Comparison of ENCODE assay signal across 8 cellular contexts in genomic region chr4:1910643-1911042, GRCh38. TPM values are rescaled to one million over a fixed set of nuclear protein-coding genes. Genes with fewer than 3 reads are reported as not detected.
A peak's percentile ranks its signal among the peaks of the same experiment; 100 is the strongest.
DNase-seq lines count a peak whose midpoint lies in the region; ATAC-seq, FAIRE-seq and TF ChIP-seq lines count a peak whose summit lies in the region.

No MANE protein-coding gene starts in this region.

- H2AK5ac ChIP-seq in mesendoderm (ENCODE audit: low read length) = no peak overlapping the region

- H3K4ac ChIP-seq in mesendoderm (ENCODE audit: low read depth, low read length) = no peak overlapping the region

- no peak for FAIRE-seq in bronchial epithelial cell (lab: Jason Lieb, UNC)

- H3K18ac ChIP-seq in mesendoderm (ENCODE audit: low read length) = no peak overlapping the region

- H3K9me3 ChIP-seq in effector memory CD4-positive, alpha-beta T cell (ENCODE audit: control insufficient read depth, low read length) = no peaks in the 10 kb centered on the region

- no peak overlapping the region for H4K8ac ChIP-seq in mesendoderm (ENCODE audit: low read depth, low read length)

- WGBS in mesendoderm (ENCODE audit: extremely low coverage, insufficient coverage, low lambda C conversion rate) = no CpG with 5 or more reads among the region's 3 CpGs

- peak; percentile 76 for TF ChIP-seq CTCF in bronchial epithelial cell (IDR thresholded peaks at IDR 0.05; ENCODE audit: insufficient read depth, low read length, severe bottlenecking)

- no peak overlapping the region for H3K9ac ChIP-seq in mesendoderm (ENCODE audit: low read length)

- H3K56ac ChIP-seq in mesendoderm (ENCODE audit: low read length) = peak overlapping the region; percentile 53

- H3K27ac ChIP-seq in mesendoderm (ENCODE audit: low read depth, low read length) = no peak overlapping the region
- no peak overlapping the region for H3K27ac ChIP-seq in effector memory CD4-positive, alpha-beta T cell (ENCODE audit: insufficient read depth, low read length, poor library complexity, severe bottlenecking)

- H2BK15ac ChIP-seq in mesendoderm (replicated peaks; ENCODE audit: low read depth) = no peak overlapping the region

- no peak overlapping the region for H2BK5ac ChIP-seq in mesendoderm (ENCODE audit: low read length)

- H3K23ac ChIP-seq in mesendoderm (ENCODE audit: low read length) = no peak overlapping the region

- H3K79me2 ChIP-seq in mesendoderm (ENCODE audit: control insufficient read depth, insufficient read depth, low read length) = peaks cover 2% of the 10 kb centered on the region

- DNase-seq in AG08395 (ENCODE audit: low spot score) (peak; percentile 75), GM03348 (ENCODE audit: low spot score) (peak; percentile 81), NCI-H446 treated with DMSO at 0.1 percent for 48 hours (lab: John Stamatoyannopoulos, UW) (peak; percentile 10), bronchial epithelial cell (ENCODE audit: low read depth) (peak; percentile 45), mesendoderm (peak; percentile 80), NCI-H226 (no peak)
- no peak for DNase-seq in effector memory CD4-positive, alpha-beta T cell

- H3K4me1 ChIP-seq in mesendoderm (ENCODE audit: control insufficient read depth, low read depth, low read length) = no peaks in the 10 kb centered on the region
- H3K4me1 ChIP-seq in effector memory CD4-positive, alpha-beta T cell (ENCODE audit: control insufficient read depth, insufficient read depth, low read length, poor library complexity, severe bottlenecking) = peaks cover 4% of the 10 kb centered on the region

- ATAC-seq in GM18861 (IDR thresholded peaks at IDR 0.05; ENCODE audit: unreplicated experiment) = no peak

- H3K79me1 ChIP-seq in mesendoderm (ENCODE audit: low read length) = peaks cover 10% of the 10 kb centered on the region

- no peak overlapping the region for H3K4me2 ChIP-seq in mesendoderm (ENCODE audit: low read length)

- H3K4me3 ChIP-seq in bronchial epithelial cell (ENCODE audit: low read depth, low read length) = no peak overlapping the region
- no peak overlapping the region for H3K4me3 ChIP-seq in mesendoderm (ENCODE audit: low read length)
- H3K4me3 ChIP-seq in effector memory CD4-positive, alpha-beta T cell (ENCODE audit: insufficient read depth, low read depth, low read length, poor library complexity, severe bottlenecking) = no peak overlapping the region

- H3K36me3 ChIP-seq in bronchial epithelial cell (ENCODE audit: control insufficient read depth, insufficient read depth, low read length) (peaks cover 1% of the 10 kb centered on the region), mesendoderm (ENCODE audit: control insufficient read depth, insufficient read depth, low read length) (peaks cover 2% of the 10 kb centered on the region)
- peaks cover 4% of the 10 kb centered on the region for H3K36me3 ChIP-seq in effector memory CD4-positive, alpha-beta T cell (ENCODE audit: control insufficient read depth, insufficient read depth, low read length)

- no peak overlapping the region for H4K5ac ChIP-seq in mesendoderm (ENCODE audit: low read length)

- no peaks in the 10 kb centered on the region for H3K27me3 ChIP-seq in bronchial epithelial cell (ENCODE audit: control insufficient read depth, insufficient read depth, low read length)
- no peaks in the 10 kb centered on the region for H3K27me3 ChIP-seq in mesendoderm (ENCODE audit: insufficient read depth, low read length, poor library complexity)
- no peaks in the 10 kb centered on the region for H3K27me3 ChIP-seq in effector memory CD4-positive, alpha-beta T cell (replicated peaks; ENCODE audit: control insufficient read depth, insufficient read depth, low read length, poor library complexity, severe bottlenecking)

- no peak overlapping the region for H2BK120ac ChIP-seq in mesendoderm (ENCODE audit: low read depth, low read length)

RNA-seq across cellular contexts. Expression of gene NSD2, which starts 39.5 kb away (rescaled TPM):
- 43.4 and 48.1 TPM in 2 replicates for total RNA-seq in bronchial epithelial cell
- 41.7 TPM for polyA plus RNA-seq in mesendoderm (2013, experiment 1 of 2)
- polyA plus RNA-seq in mesendoderm (2013, experiment 2 of 2) = 43.9 TPM

RNA-seq across cellular contexts. Expression of gene LETM1, which starts 54.7 kb away (rescaled TPM):
- 109 and 176 TPM in 2 replicates for total RNA-seq in bronchial epithelial cell
- 21.4 TPM for polyA plus RNA-seq in mesendoderm (2013, experiment 1 of 2)
- polyA plus RNA-seq in mesendoderm (2013, experiment 2 of 2) = 21.8 TPM

Comparison
In these comparisons a context has a peak if more than half of its experiments do, and no peak if none do; other contexts are left out.
1. DNase-seq: peak in AG08395 (single experiment), GM03348 (single experiment), NCI-H446 treated with DMSO at 0.1 percent for 48 hours (single experiment), bronchial epithelial cell (single experiment) and mesendoderm (single experiment); none in effector memory CD4-positive, alpha-beta T cell (0 of 3) and NCI-H226 (single experiment).